Comparison of ENCODE assay signal across 8 cellular contexts in the genomic region with DNA sequence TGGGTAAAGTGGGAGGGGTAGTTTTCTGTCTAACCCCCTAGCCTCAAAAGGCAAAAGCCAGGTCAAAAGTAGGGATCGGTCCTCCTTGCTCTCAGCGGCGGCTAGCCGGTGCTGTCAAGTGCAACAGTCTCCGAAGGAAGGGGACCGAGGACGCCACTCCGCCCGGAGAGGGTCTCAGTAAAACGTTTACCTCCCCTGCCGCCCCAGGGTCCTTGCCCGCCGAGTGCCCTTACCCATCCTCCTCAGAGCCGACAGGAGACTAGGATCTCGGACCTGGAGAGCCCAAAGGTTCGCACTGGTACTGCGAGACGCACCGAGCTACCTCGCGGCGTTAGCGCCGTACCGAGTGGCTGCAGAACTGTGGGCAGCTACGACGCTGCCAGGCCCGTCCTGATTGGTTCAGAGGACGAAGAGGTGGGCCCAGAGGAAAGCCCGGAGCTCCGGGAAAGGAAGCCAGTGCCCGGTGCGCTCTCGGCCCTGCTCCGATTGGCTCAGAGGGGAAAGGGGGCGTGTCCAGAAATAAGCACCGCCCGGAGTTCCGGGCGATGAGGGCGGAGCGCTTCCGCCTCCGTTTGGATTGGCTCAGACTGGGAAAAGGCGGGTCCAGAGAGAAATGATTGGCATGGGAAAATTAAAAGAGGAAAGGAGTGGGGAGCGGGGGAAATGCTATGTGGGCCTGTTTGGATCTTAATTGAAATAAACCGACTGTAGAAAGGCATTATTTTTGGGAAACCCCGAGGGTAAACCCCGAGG. TPM values are rescaled to one million over a fixed set of nuclear protein-coding genes. Genes with fewer than 3 reads are reported as not detected.
DNase-seq lines count a peak whose midpoint lies in the region; ATAC-seq and TF ChIP-seq lines count a peak whose summit lies in the region.
"Not testable (repeated sequence)": the region's sequence is repeated elsewhere in the genome, so short reads cannot be mapped to it uniquely, and the experiment has no call there.

A gene with protein sequence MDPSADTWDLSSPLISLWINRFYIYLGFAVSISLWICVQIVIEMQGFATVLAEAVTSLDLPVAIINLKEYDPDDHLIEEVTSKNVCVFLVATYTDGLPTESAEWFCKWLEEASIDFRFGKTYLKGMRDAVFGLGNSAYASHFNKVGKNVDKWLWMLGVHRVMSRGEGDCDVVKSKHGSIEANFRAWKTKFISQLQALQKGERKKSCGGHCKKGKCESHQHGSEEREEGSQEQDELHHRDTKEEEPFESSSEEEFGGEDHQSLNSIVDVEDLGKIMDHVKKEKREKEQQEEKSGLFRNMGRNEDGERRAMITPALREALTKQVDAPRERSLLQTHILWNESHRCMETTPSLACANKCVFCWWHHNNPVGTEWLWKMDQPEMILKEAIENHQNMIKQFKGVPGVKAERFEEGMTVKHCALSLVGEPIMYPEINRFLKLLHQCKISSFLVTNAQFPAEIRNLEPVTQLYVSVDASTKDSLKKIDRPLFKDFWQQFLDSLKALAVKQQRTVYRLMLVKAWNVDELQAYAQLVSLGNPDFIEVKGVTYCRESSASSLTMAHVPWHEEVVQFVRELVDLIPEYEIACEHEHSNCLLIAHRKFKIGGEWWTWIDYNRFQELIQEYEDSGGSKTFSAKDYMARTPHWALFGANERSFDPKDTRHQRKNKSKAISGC (minus strand): TSS at position 362 of the 753 bp plus-strand sequence. CDS start 125 bp downstream, at position 237.

- H4K20me1 ChIP-seq in DND-41 (ENCODE audit: insufficient read depth, low read length), result not testable (repeated sequence)

- WGBS in esophagus muscularis mucosa, result under 1% methylated on average over 33 of the region's 49 CpGs

- peaks cover 20% of the 10 kb centered on the region for H3K36me3 ChIP-seq in DND-41 (ENCODE audit: insufficient read depth, low read length)
- peaks cover 21% of the 10 kb centered on the region for H3K36me3 ChIP-seq in KOPT-K1 (ENCODE audit: insufficient read depth, low read length)
- peaks cover 0 to 19% (median 0%) of the 10 kb centered on the region in 3 donors for H3K36me3 ChIP-seq in Peyer's patch
- H3K36me3 ChIP-seq in esophagus muscularis mucosa, result peaks cover 14 to 23% (median 16%) of the 10 kb centered on the region in 4 donors
- H3K36me3 ChIP-seq in muscle layer of colon (ENCODE audit: insufficient read depth, low read length), result peaks cover 15% of the 10 kb centered on the region

- not testable (repeated sequence) for TF ChIP-seq CTCF in DND-41 (IDR thresholded peaks at IDR 0.05; ENCODE audit: borderline replicate concordance, extremely low read depth, low read length, poor library complexity, severe bottlenecking)
- TF ChIP-seq CTCF in Peyer's patch (IDR thresholded peaks at IDR 0.05), result peak in 3 of 6 experiments; percentile 19 to 28 (median 26)
- peak in 2 of 3 experiments; percentile 15 to 20 for TF ChIP-seq CTCF in esophagus muscularis mucosa (IDR thresholded peaks at IDR 0.05)

- TF ChIP-seq POLR2A in Peyer's patch (IDR thresholded peaks at IDR 0.05) (peak; percentile 79 to 93), esophagus muscularis mucosa (IDR thresholded peaks at IDR 0.05; ENCODE audit: low read depth) (peak; percentile 79)

- H3K4me1 ChIP-seq in DND-41 (ENCODE audit: insufficient read depth, low read length), result peaks cover 27% of the 10 kb centered on the region
- peaks cover 0 to 22% (median 7%) of the 10 kb centered on the region in 4 donors for H3K4me1 ChIP-seq in Peyer's patch
- H3K4me1 ChIP-seq in esophagus muscularis mucosa, result peaks cover 19 to 46% (median 42%) of the 10 kb centered on the region in 4 donors
- peaks cover 15% of the 10 kb centered on the region for H3K4me1 ChIP-seq in muscle layer of colon (ENCODE audit: insufficient read depth, low read length)

- H3K4me2 ChIP-seq in DND-41 (ENCODE audit: insufficient read depth, low read length), result peak within 1 kb of the TSS; percentile 85

- intact Hi-C loops in esophagus muscularis mucosa (cut with DNase I), result loop anchor here (5.0 kb wide), 1 partner anchor 89 kb away; no protein-coding TSS in a partner anchor

- peaks cover 48% of the 10 kb centered on the region for H3K79me2 ChIP-seq in DND-41 (ENCODE audit: insufficient read depth, low read length)

- not testable (repeated sequence) for H3K27me3 ChIP-seq in DND-41 (ENCODE audit: insufficient read depth, low read length, poor library complexity); Peyer's patch; esophagus muscularis mucosa; muscle layer of colon (ENCODE audit: control insufficient read depth in 1 of 2, insufficient read depth in 2 of 2, low read length in 2 of 2)

- H3K27ac ChIP-seq in DND-41 (ENCODE audit: low read length) (peak within 1 kb of the TSS; percentile 82), KOPT-K1 (ENCODE audit: low read depth, low read length, poor library complexity, severe bottlenecking) (peak within 1 kb of the TSS; percentile 65), Peyer's patch (peak within 1 kb of the TSS; percentile 67 to 98 (median 92)), esophagus muscularis mucosa (replicated peaks in 1 of 4) (peak within 1 kb of the TSS; percentile 90 to 99 (median 97)), muscle layer of colon (ENCODE audit: low read depth, low read length) (peak within 1 kb of the TSS; percentile 78)

- peak within 1 kb of the TSS; percentile 63 for H3K9ac ChIP-seq in DND-41 (ENCODE audit: low read depth, low read length)
- H3K9ac ChIP-seq in muscle layer of colon (ENCODE audit: low read length), result peak within 1 kb of the TSS; percentile 57

- ATAC-seq in DND-41 (ENCODE audit: insufficient read depth, low read depth) (peak; percentile 94), GM21825 (IDR thresholded peaks at IDR 0.05; ENCODE audit: unreplicated experiment) (peak; percentile 82)

- H3K4me3 ChIP-seq in DND-41 (ENCODE audit: low read depth in 1 of 2, low read length in 2 of 2) (peak within 1 kb of the TSS; percentile 71 to 73; a peak in 3 of 4 replicates), Peyer's patch (peak within 1 kb of the TSS; percentile 67 to 81 (median 72)), esophagus muscularis mucosa (peak within 1 kb of the TSS; percentile 61 to 89 (median 74)), muscle layer of colon (ENCODE audit: low read depth in 1 of 2, low read length in 2 of 2) (peak within 1 kb of the TSS; percentile 50 to 93)

- not testable (repeated sequence) for TF ChIP-seq EP300 in esophagus muscularis mucosa (IDR thresholded peaks at IDR 0.05)

- peak within 1 kb of the TSS; percentile 88 for H2AFZ ChIP-seq in DND-41 (ENCODE audit: low read depth, low read length)

- not testable (repeated sequence) for H3K9me3 ChIP-seq in DND-41 (ENCODE audit: insufficient read depth, low read length, severe bottlenecking); KOPT-K1 (ENCODE audit: insufficient read depth, low read length, poor library complexity, severe bottlenecking); Peyer's patch; esophagus muscularis mucosa; muscle layer of colon (ENCODE audit: low read length)

- DNase-seq in DND-41, result peak; percentile 98
- DNase-seq in Peyer's patch, result peak; percentile 97 to 99 (median 98)
- peak; percentile 94 for DNase-seq in activated T-helper 1 cell treated with Interleukin-2 at 50 U/mL for 16 hours (ENCODE audit: low read depth)
- peak; percentile 99 for DNase-seq in esophagus muscularis mucosa (ENCODE audit: extremely low spot score)
- DNase-seq in stimulated activated CD8-positive, alpha-beta memory T cell treated with anti-CD3 and anti-CD28 coated beads, Interleukin-7, amount 100 ng/mL, for 1 hour (ENCODE audit: low read depth in 2 of 2), result peak; percentile 92 to 94

RNA-seq across cellular contexts. Expression of the gene that starts here (rescaled TPM):
- total RNA-seq in Peyer's patch (10 to 100 TPM in 2 of 4 donors, 1 to 10 TPM in 2; 4.9 to 50.3 (median 9.7) TPM), esophagus muscularis mucosa (1 to 10 TPM in 3 of 4 donors, under 1 TPM in 1; 0.99 to 4.3 (median 1.5) TPM)

Comparison
In these comparisons a context has a peak if more than half of its experiments do, and no peak if none do; other contexts are left out.
1. Peak in every context shown above with its lines: DNase-seq, ATAC-seq, H3K4me3 ChIP-seq and H3K27ac ChIP-seq.